8 cellular contexts compared by ENCODE assay signal in genomic region chr17:64773836-64774761, GRCh38.
DNase-seq lines count a peak whose midpoint lies in the region; ATAC-seq and TF ChIP-seq lines count a peak whose summit lies in the region.

No MANE protein-coding gene starts in this region.

- no peaks in the 10 kb centered on the region for H3K9me3 ChIP-seq in SJSA1 (replicated peaks)
- H3K9me3 ChIP-seq in left ventricle myocardium inferior (replicated peaks): no peaks in the 10 kb centered on the region
- H3K9me3 ChIP-seq in thyroid gland: no peaks in the 10 kb centered on the region
- no peaks in the 10 kb centered on the region for H3K9me3 ChIP-seq in CD4-positive, alpha-beta T cell (ENCODE audit: control insufficient read depth, low read length)

- H3K27ac Mint-ChIP-seq in CD4-positive, alpha-beta T cell: no peak overlapping the region

- 29 to 34% methylated on average over 12 to 13 of the region's 18 CpGs for WGBS in thyroid gland, 2 donors

- H3K36me3 Mint-ChIP-seq in CD4-positive, alpha-beta T cell (ENCODE audit: low read depth): peaks cover 3% of the 10 kb centered on the region

- H3K27me3 ChIP-seq in SJSA1 (replicated peaks) (no peaks in the 10 kb centered on the region), left ventricle myocardium inferior (ENCODE audit: low read depth) (peaks cover 16% of the 10 kb centered on the region), thyroid gland (no peaks in the 10 kb centered on the region)
- no peaks in the 10 kb centered on the region for H3K27me3 ChIP-seq in CD4-positive, alpha-beta T cell (ENCODE audit: control insufficient read depth, insufficient read depth, low read length)

- no peaks in the 10 kb centered on the region for H3K9me3 Mint-ChIP-seq in CD4-positive, alpha-beta T cell

- peak; percentile 29 for TF ChIP-seq CTCF in left ventricle myocardium inferior (IDR thresholded peaks at IDR 0.05; ENCODE audit: borderline replicate concordance)
- peak in 4 of 6 experiments; percentile 11 to 52 (median 43) for TF ChIP-seq CTCF in thyroid gland (IDR thresholded peaks at IDR 0.05)
- no peak for TF ChIP-seq CTCF in CD4-positive, alpha-beta T cell (IDR thresholded peaks at IDR 0.05)

- H3K4me1 Mint-ChIP-seq in CD4-positive, alpha-beta T cell (ENCODE audit: low read depth): peaks cover 17% of the 10 kb centered on the region

- TF ChIP-seq POLR2A in thyroid gland (IDR thresholded peaks at IDR 0.05): peak in 1 of 2 donors; percentile 88

- intact Hi-C loops in left ventricle myocardium inferior (cut with micrococcal nuclease): no loop called here
- intact Hi-C loops in thyroid gland (cut with DNase I): no loop called here
- intact Hi-C loops in CD4-positive, alpha-beta T cell (cut with DNase I, micrococcal nuclease): loop anchor here in 1 of 2 experiments (10.0 kb wide), 1 partner anchor 71 kb away; no protein-coding TSS in a partner anchor

- H3K27ac ChIP-seq in SJSA1 (no peak overlapping the region), left ventricle myocardium inferior (replicated peaks) (no peak overlapping the region), thyroid gland (peak overlapping the region; percentile 41 to 63 (median 50))
- H3K27ac ChIP-seq in CD4-positive, alpha-beta T cell (ENCODE audit: low read depth, low read length): no peak overlapping the region

- H3K4me3 ChIP-seq in SJSA1 (no peak overlapping the region), left ventricle myocardium inferior (no peak overlapping the region), thyroid gland (replicated peaks in 1 of 3) (peak overlapping the region in 2 of 3 donors; percentile 12 to 20)

- ATAC-seq in CD4-positive, alpha-beta T cell (ENCODE audit: poor library complexity): no peak
- no peak for ATAC-seq in HG03342 (IDR thresholded peaks at IDR 0.05; ENCODE audit: unreplicated experiment)

- CTCF ChIA-PET in CD4-positive, alpha-beta T cell (lab: Charles Lee): no interaction called here

- DNase-seq in G401 (ENCODE audit: low spot score) (peak; percentile 60), HuH-7.5 (ENCODE audit: low spot score) (peak; percentile 78), SJSA1 (ENCODE audit: low read depth in 1 of 2, low spot score in 2 of 2) (peak; percentile 82 to 83), left ventricle myocardium inferior (no peak), thyroid gland (peak; percentile 94)
- no peak for DNase-seq in CD4-positive, alpha-beta T cell
- no peak for DNase-seq in activated CD4-positive, alpha-beta T cell treated with anti-CD3 and anti-CD28 coated beads for 1 hour

- H3K36me3 ChIP-seq in SJSA1 (peaks cover 4% of the 10 kb centered on the region; the same call in 1 of the 2 replicates), left ventricle myocardium inferior (peaks cover 3% of the 10 kb centered on the region), thyroid gland (no peaks in the 10 kb centered on the region)

- peaks cover 15% of the 10 kb centered on the region for H3K27me3 Mint-ChIP-seq in CD4-positive, alpha-beta T cell

- in situ Hi-C loops in G401 (cut with HindIII; ENCODE audit: low sequenced_read_pairs): no loop called here

- POLR2A ChIA-PET in CD4-positive, alpha-beta T cell (lab: Charles Lee): no interaction called here

- no peak overlapping the region for H3K4me3 Mint-ChIP-seq in CD4-positive, alpha-beta T cell

- H3K4me1 ChIP-seq in SJSA1 (replicated peaks) (peaks cover 17% of the 10 kb centered on the region), left ventricle myocardium inferior (peaks cover 38% of the 10 kb centered on the region), thyroid gland (peaks cover 29 to 49% of the 10 kb centered on the region in 2 donors)

Comparison
In these comparisons a context has a peak if more than half of its experiments do, and no peak if none do; other contexts are left out.
1. DNase-seq: peak in G401 (single experiment), HuH-7.5 (single experiment), SJSA1 (2 of 2) and thyroid gland (2 of 2); none in left ventricle myocardium inferior (single experiment), CD4-positive, alpha-beta T cell (0 of 10) and activated CD4-positive, alpha-beta T cell treated with anti-CD3 and anti-CD28 coated beads for 1 hour (single experiment).
2. H3K27ac ChIP-seq: peak in thyroid gland (3 of 3); none in SJSA1 (single experiment), left ventricle myocardium inferior (single experiment) and CD4-positive, alpha-beta T cell (single experiment).
3. H3K4me3 ChIP-seq: peak in thyroid gland (2 of 3); none in SJSA1 (single experiment) and left ventricle myocardium inferior (single experiment).